Comparison of ENCODE assay signal across 18 cellular contexts in genomic region chr13:110377178-110378175, GRCh38.
DNase-seq lines count a peak whose midpoint lies in the region; ATAC-seq, FAIRE-seq and TF ChIP-seq lines count a peak whose summit lies in the region.
"Had no signal": no experiment of that assay in that cellular context is flagged by ENCODE, and none has a peak within 500 bp of the region (broad histone marks: within the 10 kb centered on the region; RNA-seq: fewer than 3 reads in every experiment).

No MANE protein-coding gene starts in this region.

- H3K27me3 ChIP-seq in H1 (replicated peaks in 1 of 4; ENCODE audit: control insufficient read depth in 3 of 4, extremely low read depth in 1 of 4, insufficient read depth in 3 of 4, low read length in 3 of 4) = peaks cover 0 to 3% (median under 1%) of the 10 kb centered on the region in 4 experiments; a peak in 2 of 7 replicates
- no peaks in the 10 kb centered on the region for H3K27me3 ChIP-seq in subcutaneous abdominal adipose tissue (ENCODE audit: control insufficient read depth in 5 of 5, insufficient read depth in 4 of 5, low read length in 5 of 5)
- H3K27me3 ChIP-seq: colonic mucosa had no signal

- POLR2A ChIA-PET in H1 (lab: Charles Lee; ENCODE audit: partially characterized antibody) = no interaction called here
- POLR2A ChIA-PET in activated CD4-positive, alpha-beta memory T cell treated with anti-CD3 and anti-CD28 coated beads for 36 hours (lab: Charles Lee) = no interaction called here

- H3K4me3 Mint-ChIP-seq in nephron = no peak overlapping the region
- no peak overlapping the region for H3K4me3 Mint-ChIP-seq in activated CD4-positive, alpha-beta memory T cell treated with anti-CD3 and anti-CD28 coated beads for 36 hours
- H3K4me3 Mint-ChIP-seq: immature natural killer cell had no signal

- no peak for TF ChIP-seq POLR2A in H1 (IDR thresholded peaks at IDR 0.05; ENCODE audit: control extremely low read depth in 1 of 2, low read depth in 2 of 2, low read length in 2 of 2)

- H2BK12ac ChIP-seq in H1 (ENCODE audit: low read depth, low read length) = no peak overlapping the region

- no peak overlapping the region for H3K4ac ChIP-seq in H1 (replicated peaks; ENCODE audit: insufficient read length, low read depth, low read length)

- 0 out of 2 replicates have a peak, but pooled peaks cover 4% of the 10 kb centered on the region for H3K79me1 ChIP-seq in H1 (ENCODE audit: low read depth, low read length)

- H4K8ac ChIP-seq in H1 (ENCODE audit: extremely low read depth, insufficient read depth, low read length) = no peak overlapping the region

- no peak overlapping the region for H2BK20ac ChIP-seq in H1 (ENCODE audit: low read length)

- TF ChIP-seq EP300 in H1 (IDR thresholded peaks at IDR 0.05; ENCODE audit: borderline replicate concordance in 1 of 2, low read depth in 2 of 2, low read length in 2 of 2) = no peak

- no peaks in the 10 kb centered on the region for H3K36me3 Mint-ChIP-seq in nephron (ENCODE audit: low read depth)
- no peaks in the 10 kb centered on the region for H3K36me3 Mint-ChIP-seq in activated CD4-positive, alpha-beta memory T cell treated with anti-CD3 and anti-CD28 coated beads for 36 hours
- H3K36me3 Mint-ChIP-seq: immature natural killer cell had no signal

- no peak overlapping the region for H3K56ac ChIP-seq in H1 (replicated peaks; ENCODE audit: insufficient read length, low read depth, low read length)

- no peak overlapping the region for H2BK5ac ChIP-seq in H1 (ENCODE audit: low read depth, low read length)

- DNase-seq in NCI-H82 treated with DMSO at 0.1 percent for 48 hours (lab: John Stamatoyannopoulos, UW; ENCODE audit: unreplicated experiment) (peak; percentile 49), H1 (ENCODE audit: low read depth in 1 of 2, low spot score in 2 of 2) (no peak), hippocampal formation (lab: John Stamatoyannopoulos, UW) (no peak)
- DNase-seq in activated CD4-positive, alpha-beta memory T cell treated with anti-CD3 and anti-CD28 coated beads for 36 hours = no peak
- DNase-seq: activated naive CD4-positive, alpha-beta T cell; colonic mucosa; EL; GOT3; immature natural killer cell; NCI-H187; retina; stimulated activated CD4-positive, alpha-beta T cell treated with anti-CD3 and anti-CD28 coated beads, Interleukin-2, amount 100 ng/mL, for 24 hours had no signal

- no peak overlapping the region for H3K18ac ChIP-seq in H1 (ENCODE audit: extremely low read depth, low read length)

- H2AK5ac ChIP-seq in H1 (ENCODE audit: low read depth, low read length) = no peak overlapping the region

- TF ChIP-seq RAD21 in H1 (IDR thresholded peaks at IDR 0.05 in 1 of 2, conservative IDR thresholded peaks at IDR 0.05 in 1 of 2; ENCODE audit: low read depth in 2 of 2, low read length in 2 of 2) = no peak

- H2AFZ ChIP-seq in H1 (ENCODE audit: low read length) = no peak overlapping the region

- H3K79me2 ChIP-seq in H1 (ENCODE audit: control insufficient read depth in 1 of 2, insufficient read depth in 2 of 2, low read length in 2 of 2) = no peaks in the 10 kb centered on the region

- FAIRE-seq in H1 (lab: Jason Lieb, UNC) = no peak
- FAIRE-seq: HepG2, RCC 7860 had no signal

- CTCF ChIA-PET in H1 (lab: Charles Lee; ENCODE audit: partially characterized antibody) = interaction anchor here (0.7 to 2.9 kb wide), 8 partner anchors 8 to 69 kb away, joined by 3 to 17 read pairs (median 3); no protein-coding TSS in a partner anchor
- CTCF ChIA-PET in activated CD4-positive, alpha-beta memory T cell treated with anti-CD3 and anti-CD28 coated beads for 36 hours (lab: Charles Lee) = no interaction called here

- H3K4me3 ChIP-seq in H1 (ENCODE audit: extremely low read depth in 1 of 4, insufficient read depth in 2 of 4, low read depth in 3 of 4, low read length in 4 of 4) (no peak overlapping the region), subcutaneous abdominal adipose tissue (ENCODE audit: low read depth in 1 of 5, low read length in 5 of 5) (no peak overlapping the region)
- H3K4me3 ChIP-seq: colonic mucosa had no signal

- no peak overlapping the region for H3K14ac ChIP-seq in H1 (ENCODE audit: insufficient read length)

- H3K27ac ChIP-seq in H1 (ENCODE audit: low read depth, low read length) = no peak overlapping the region
- peak overlapping the region; percentile 97 for H3K27ac ChIP-seq in subcutaneous abdominal adipose tissue (ENCODE audit: low read depth, low read length)
- H3K27ac ChIP-seq: colonic mucosa had no signal

- intact Hi-C loops in activated CD4-positive, alpha-beta memory T cell treated with anti-CD3 and anti-CD28 coated beads for 36 hours (cut with micrococcal nuclease) = loop anchor here (10.0 kb wide), 1 partner anchor 833 kb away; no protein-coding TSS in a partner anchor

- H3K4me1 Mint-ChIP-seq in nephron = peaks cover 67% of the 10 kb centered on the region
- peaks cover 2% of the 10 kb centered on the region for H3K4me1 Mint-ChIP-seq in activated CD4-positive, alpha-beta memory T cell treated with anti-CD3 and anti-CD28 coated beads for 36 hours (ENCODE audit: low read depth)
- H3K4me1 Mint-ChIP-seq: immature natural killer cell had no signal

- H3K27ac Mint-ChIP-seq in nephron = peak overlapping the region; percentile 45 to 87 (median 73)
- H3K27ac Mint-ChIP-seq in activated CD4-positive, alpha-beta memory T cell treated with anti-CD3 and anti-CD28 coated beads for 36 hours = no peak overlapping the region
- H3K27ac Mint-ChIP-seq: immature natural killer cell had no signal

- TF ChIP-seq CTCF in H1 (IDR thresholded peaks at IDR 0.05; ENCODE audit: control extremely low read depth in 1 of 3, insufficient read depth in 1 of 3, low read depth in 1 of 3, low read length in 3 of 3) = no peak
- no peak for TF ChIP-seq CTCF in nephron (IDR thresholded peaks at IDR 0.05; ENCODE audit: unreplicated experiment in 3 of 3)

- no peak overlapping the region for H4K91ac ChIP-seq in H1 (replicated peaks; ENCODE audit: insufficient read length, low read length)

- no peak for ATAC-seq in HG03460 (IDR thresholded peaks at IDR 0.05; ENCODE audit: unreplicated experiment)
- no peak for ATAC-seq in GM21786 (IDR thresholded peaks at IDR 0.05; ENCODE audit: unreplicated experiment)
- ATAC-seq: HepG2 had no signal

- H3K27me3 Mint-ChIP-seq in nephron (ENCODE audit: low read depth) = no peaks in the 10 kb centered on the region
- peaks cover 32% of the 10 kb centered on the region for H3K27me3 Mint-ChIP-seq in activated CD4-positive, alpha-beta memory T cell treated with anti-CD3 and anti-CD28 coated beads for 36 hours

- no peaks in the 10 kb centered on the region for H3K23me2 ChIP-seq in H1 (ENCODE audit: low read depth, low read length)

- H2BK120ac ChIP-seq in H1 (replicated peaks; ENCODE audit: low read depth, low read length) = no peak overlapping the region

- H3K23ac ChIP-seq in H1 (ENCODE audit: insufficient read length) = no peak overlapping the region

- WGBS in H1 (ENCODE audit: extremely low coverage in 1 of 2, insufficient coverage in 1 of 2, insufficient read length in 1 of 2, insufficient replicate concordance in 2 of 2, low coverage in 1 of 2, low lambda C conversion rate in 2 of 2, missing lambda C conversion rate in 1 of 2), 2 experiments = 76% methylated on average over 11 of the region's 11 CpGs; no CpG with 5 or more reads in 1 of the 2 experiments

- H3K36me3 ChIP-seq in H1 (ENCODE audit: control insufficient read depth in 2 of 4, insufficient read depth in 4 of 4, low read length in 3 of 4) (no peaks in the 10 kb centered on the region), subcutaneous abdominal adipose tissue (ENCODE audit: control insufficient read depth in 5 of 5, insufficient read depth in 5 of 5, low read length in 5 of 5) (peaks cover 0 to 10% (median 8%) of the 10 kb centered on the region in 5 donors)
- H3K36me3 ChIP-seq: colonic mucosa had no signal

- H2BK15ac ChIP-seq in H1 (ENCODE audit: low read length) = peak overlapping the region; percentile 46; the same call in 1 of the 2 replicates

- H3K9me3 ChIP-seq in H1 (ENCODE audit: insufficient read depth in 2 of 2, low read depth in 1 of 2, low read length in 1 of 2) (no peaks in the 10 kb centered on the region), subcutaneous abdominal adipose tissue (ENCODE audit: control insufficient read depth in 5 of 5, low read length in 5 of 5) (no peaks in the 10 kb centered on the region)
- H3K9me3 ChIP-seq: colonic mucosa had no signal

- H4K5ac ChIP-seq in H1 (ENCODE audit: insufficient read length, low read depth, low read length) = no peak overlapping the region

- H3K9ac ChIP-seq in H1 (replicated peaks in 1 of 4; ENCODE audit: extremely low read depth in 1 of 4, low read depth in 3 of 4, low read length in 3 of 4) (no peak overlapping the region), subcutaneous abdominal adipose tissue (ENCODE audit: low read length in 5 of 5) (peak overlapping the region in 3 of 5 donors; percentile 20 to 68 (median 26))

- peaks cover 6 to 13% of the 10 kb centered on the region in 2 experiments for H4K20me1 ChIP-seq in H1 (replicated peaks in 1 of 2; ENCODE audit: control insufficient read depth in 1 of 2, insufficient read depth in 2 of 2, low read length in 2 of 2)

- no peak overlapping the region for H3K4me2 ChIP-seq in H1 (ENCODE audit: insufficient read depth in 1 of 2, low read depth in 2 of 2, low read length in 2 of 2)

- H3K4me1 ChIP-seq in H1 (replicated peaks in 1 of 4; ENCODE audit: control insufficient read depth in 3 of 4, insufficient read depth in 4 of 4, low read length in 3 of 4) (peaks cover 3 to 15% (median 9%) of the 10 kb centered on the region in 4 experiments), subcutaneous abdominal adipose tissue (ENCODE audit: control insufficient read depth in 5 of 5, insufficient read depth in 5 of 5, low read length in 5 of 5) (peaks cover 17 to 80% (median 49%) of the 10 kb centered on the region in 5 donors)
- H3K4me1 ChIP-seq: colonic mucosa had no signal

- H3K9me3 Mint-ChIP-seq in nephron = no peaks in the 10 kb centered on the region
- peaks cover 9% of the 10 kb centered on the region for H3K9me3 Mint-ChIP-seq in activated CD4-positive, alpha-beta memory T cell treated with anti-CD3 and anti-CD28 coated beads for 36 hours

TF ChIP-seq in H1, 55 proteins besides CTCF, POLR2A, EP300 and RAD21:
- TF ChIP-seq YY1 (IDR thresholded peaks at IDR 0.05; ENCODE audit: low read depth, low read length) (no peak), POU5F1 (IDR thresholded peaks at IDR 0.05; ENCODE audit: low read depth, low read length) (no peak), MAFK (IDR thresholded peaks at IDR 0.05; ENCODE audit: low read depth, low read length) (no peak), EGR1 (IDR thresholded peaks at IDR 0.05; ENCODE audit: borderline replicate concordance, low read depth, low read length) (no peak), TAF1 (IDR thresholded peaks at IDR 0.05; ENCODE audit: low read depth, low read length) (no peak)

Comparison
In these comparisons a context has a peak if more than half of its experiments do, and no peak if none do; other contexts are left out.
1. H3K9ac ChIP-seq: peak in subcutaneous abdominal adipose tissue (3 of 5); none in H1 (0 of 4).